Comparison of ENCODE assay signal across 23 cellular contexts in the genomic region with DNA sequence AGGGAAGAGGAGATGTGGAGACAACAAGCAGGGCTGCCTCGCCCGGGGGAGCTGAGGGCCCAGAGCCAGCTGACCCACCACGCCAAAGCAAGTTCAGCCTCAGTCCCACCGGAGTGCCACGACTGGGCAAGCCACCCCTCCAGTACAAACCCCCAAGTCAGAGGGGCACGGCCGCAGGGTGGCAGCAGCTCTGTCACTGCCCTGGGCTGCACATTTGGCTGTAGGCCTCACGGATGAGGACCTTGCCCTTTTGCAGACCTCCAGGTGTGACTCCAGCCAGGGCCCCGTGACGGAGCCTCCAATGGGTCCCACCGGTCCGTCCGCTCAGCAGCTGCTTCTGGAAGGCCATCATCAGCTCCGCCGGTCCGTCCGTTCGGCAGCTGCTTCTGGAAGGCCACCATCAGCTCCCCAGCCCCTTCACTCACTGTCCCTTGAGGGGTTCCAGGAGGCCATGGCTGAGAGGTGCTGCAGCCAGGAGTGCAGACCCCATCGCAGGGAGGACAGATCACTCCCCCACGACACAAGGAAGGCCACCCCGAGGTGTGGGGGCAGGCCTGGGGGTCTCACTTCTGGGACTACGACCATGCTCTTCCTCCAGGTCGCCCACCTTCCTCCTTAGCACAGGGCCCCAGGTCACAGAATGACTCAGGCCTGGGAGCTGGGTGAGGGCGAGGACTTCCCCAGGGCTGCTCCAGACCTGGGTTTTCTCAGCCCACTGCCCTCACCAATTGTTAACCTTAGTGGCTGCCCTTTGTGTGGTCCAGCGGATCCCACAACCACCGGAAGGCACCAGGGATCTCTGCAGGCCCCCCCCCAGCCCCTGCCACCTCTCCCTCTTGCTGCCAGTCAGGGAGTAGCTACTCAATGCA.
"Had no signal": no experiment of that assay in that cellular context is flagged by ENCODE, and none has a peak within 500 bp of the region (broad histone marks: within the 10 kb centered on the region; RNA-seq: fewer than 3 reads in every experiment).

No MANE protein-coding gene starts in this region.

- H3K27me3 Mint-ChIP-seq: activated CD4-positive, alpha-beta T cell treated with anti-CD3 and anti-CD28 coated beads for 36 hours had no signal

- H3K36me3 ChIP-seq: breast epithelium, esophagus muscularis mucosa, gastrocnemius medialis, ovary, prostate gland, upper lobe of left lung had no signal

- DNase-seq: activated CD4-positive, alpha-beta T cell treated with anti-CD3 and anti-CD28 coated beads for 36 hours; activated CD4-positive, alpha-beta T cell treated with anti-CD3 and anti-CD28 coated beads, Interleukin-2, amount 50 U/mL, for 48 hours; activated CD8-positive, alpha-beta memory T cell treated with anti-CD3 and anti-CD28 coated beads, Interleukin-2, amount 50 U/mL, for 48 hours; activated naive CD4-positive, alpha-beta T cell treated with Interleukin-2 at 50 U/mL for 16 hours; activated naive CD8-positive, alpha-beta T cell treated with anti-CD3 and anti-CD28 coated beads for 36 hours; activated T-cell treated with anti-CD3 and anti-CD28 coated beads, Interleukin-2, amount 50 U/mL, for 4 hours; effector memory CD8-positive, alpha-beta T cell; gastrocnemius medialis; head of caudate nucleus; hypothalamus; left cardiac atrium; naive thymus-derived CD4-positive, alpha-beta T cell; ovary; stimulated activated naive CD4-positive, alpha-beta T cell; T-helper 1 cell; T-helper 9 cell had no signal

- H3K9me3 Mint-ChIP-seq: activated naive CD8-positive, alpha-beta T cell treated with anti-CD3 and anti-CD28 coated beads for 36 hours; activated T-cell treated with anti-CD3 and anti-CD28 coated beads, Interleukin-2, amount 50 U/mL, for 4 hours; activated T-helper 2 cell treated with anti-CD3 and anti-CD28 coated beads, Interferon-gamma antibody, Interleukin-2, Interleukin-4, amounts not matched to agents 10 μg/mL and 5 μg/mL and 100 μg/mL, durations not matched to agents 14 hours and 24 hours and 36 hours; central memory CD8-positive, alpha-beta T cell; effector memory CD8-positive, alpha-beta T cell; memory B cell; naive thymus-derived CD4-positive, alpha-beta T cell had no signal

- H3K4me1 Mint-ChIP-seq: activated CD4-positive, alpha-beta T cell treated with anti-CD3 and anti-CD28 coated beads for 36 hours; activated naive CD8-positive, alpha-beta T cell treated with anti-CD3 and anti-CD28 coated beads for 36 hours; central memory CD8-positive, alpha-beta T cell; memory B cell; naive thymus-derived CD4-positive, alpha-beta T cell had no signal

- ATAC-seq: activated CD4-positive, alpha-beta T cell treated with anti-CD3 and anti-CD28 coated beads for 36 hours; activated T-cell treated with anti-CD3 and anti-CD28 coated beads, Interleukin-2, amount 50 U/mL, for 4 hours; effector memory CD8-positive, alpha-beta T cell; gastrocnemius medialis; left cardiac atrium; naive thymus-derived CD4-positive, alpha-beta T cell had no signal

- H3K9me3 ChIP-seq: breast epithelium, esophagus muscularis mucosa, gastrocnemius medialis, ovary, prostate gland, upper lobe of left lung had no signal

- H3K27me3 ChIP-seq: breast epithelium, esophagus muscularis mucosa, gastrocnemius medialis, ovary, upper lobe of left lung had no signal

- H3K4me3 Mint-ChIP-seq: activated CD4-positive, alpha-beta T cell treated with anti-CD3 and anti-CD28 coated beads for 36 hours; activated naive CD8-positive, alpha-beta T cell treated with anti-CD3 and anti-CD28 coated beads for 36 hours; activated T-cell treated with anti-CD3 and anti-CD28 coated beads, Interleukin-2, amount 50 U/mL, for 4 hours; central memory CD8-positive, alpha-beta T cell; effector memory CD8-positive, alpha-beta T cell; memory B cell; naive thymus-derived CD4-positive, alpha-beta T cell had no signal

- H3K4me3 ChIP-seq: breast epithelium, esophagus muscularis mucosa, gastrocnemius medialis, ovary, prostate gland, upper lobe of left lung had no signal

- H3K27ac ChIP-seq: breast epithelium, esophagus muscularis mucosa, gastrocnemius medialis, ovary, prostate gland, upper lobe of left lung had no signal

- H3K27ac Mint-ChIP-seq: activated CD4-positive, alpha-beta T cell treated with anti-CD3 and anti-CD28 coated beads for 36 hours; activated naive CD8-positive, alpha-beta T cell treated with anti-CD3 and anti-CD28 coated beads for 36 hours; activated T-helper 2 cell treated with anti-CD3 and anti-CD28 coated beads, Interferon-gamma antibody, Interleukin-2, Interleukin-4, amounts not matched to agents 10 μg/mL and 5 μg/mL and 100 μg/mL, durations not matched to agents 14 hours and 24 hours and 36 hours; effector memory CD8-positive, alpha-beta T cell; memory B cell; naive thymus-derived CD4-positive, alpha-beta T cell had no signal

- H3K36me3 Mint-ChIP-seq: activated naive CD8-positive, alpha-beta T cell treated with anti-CD3 and anti-CD28 coated beads for 36 hours; memory B cell; naive thymus-derived CD4-positive, alpha-beta T cell had no signal

- H3K4me1 ChIP-seq: breast epithelium, esophagus muscularis mucosa, gastrocnemius medialis, prostate gland, upper lobe of left lung had no signal
